In the genomic region with DNA sequence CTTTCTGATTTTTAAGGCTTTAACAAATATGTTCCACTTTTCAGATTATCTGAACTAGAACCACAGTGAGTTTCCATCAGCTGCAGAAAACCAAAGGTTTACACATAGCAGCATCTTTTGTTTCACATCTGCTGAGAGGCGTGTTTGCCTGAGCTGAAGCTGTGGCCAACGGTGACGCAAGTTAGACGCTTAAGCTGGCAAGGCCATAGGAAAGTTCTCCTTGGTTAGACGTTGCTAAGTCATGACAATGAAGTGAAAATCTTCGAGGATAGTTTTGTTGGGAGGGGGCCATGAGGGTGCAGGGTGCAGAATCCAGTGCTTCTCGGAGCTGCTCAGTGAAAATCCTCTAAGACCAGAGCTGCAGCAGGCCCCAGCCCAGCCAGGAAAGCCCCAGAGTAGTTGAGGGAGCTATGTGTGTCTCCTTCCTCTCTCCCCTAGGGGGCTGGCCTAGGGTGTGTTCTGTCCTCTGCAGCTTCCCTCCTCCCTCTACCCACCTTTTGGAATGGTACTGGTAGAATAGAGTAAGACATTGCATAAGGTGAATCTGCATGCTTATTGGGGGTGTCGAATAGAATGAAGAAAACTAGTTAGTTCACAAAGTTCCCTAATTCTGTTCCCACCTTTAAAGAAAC, we compare ENCODE assay signal across 1 cellular context.
TF ChIP-seq lines count a peak whose summit lies in the region.

No MANE protein-coding gene starts in this region.

TF ChIP-seq in HCT116, 20 proteins besides CTCF, POLR2A, EP300 and RAD21:
- TF ChIP-seq JUND (IDR thresholded peaks at IDR 0.05) (no peak), ZFX (IDR thresholded peaks at IDR 0.05) (no peak), ELF1 (IDR thresholded peaks at IDR 0.05; ENCODE audit: borderline replicate concordance, low read depth) (no peak), SRF (IDR thresholded peaks at IDR 0.05; ENCODE audit: low read depth) (no peak), TCF7L2 (IDR thresholded peaks at IDR 0.05; ENCODE audit: borderline replicate concordance, extremely low read depth, insufficient read depth, insufficient read length) (no peak), FOSL1 (IDR thresholded peaks at IDR 0.05; ENCODE audit: low read depth) (no peak), EZH2phosphoT487 (IDR thresholded peaks at IDR 0.05; ENCODE audit: borderline replicate concordance) (no peak), SIN3A (IDR thresholded peaks at IDR 0.05; ENCODE audit: low read depth) (no peak), CEBPB (IDR thresholded peaks at IDR 0.05; ENCODE audit: low read depth) (no peak), ATF3 (IDR thresholded peaks at IDR 0.05) (no peak), SP1 (IDR thresholded peaks at IDR 0.05; ENCODE audit: low read depth) (no peak), POLR2AphosphoS5 (IDR thresholded peaks at IDR 0.05; ENCODE audit: low read depth, low read length) (no peak)
